In the genomic region with DNA sequence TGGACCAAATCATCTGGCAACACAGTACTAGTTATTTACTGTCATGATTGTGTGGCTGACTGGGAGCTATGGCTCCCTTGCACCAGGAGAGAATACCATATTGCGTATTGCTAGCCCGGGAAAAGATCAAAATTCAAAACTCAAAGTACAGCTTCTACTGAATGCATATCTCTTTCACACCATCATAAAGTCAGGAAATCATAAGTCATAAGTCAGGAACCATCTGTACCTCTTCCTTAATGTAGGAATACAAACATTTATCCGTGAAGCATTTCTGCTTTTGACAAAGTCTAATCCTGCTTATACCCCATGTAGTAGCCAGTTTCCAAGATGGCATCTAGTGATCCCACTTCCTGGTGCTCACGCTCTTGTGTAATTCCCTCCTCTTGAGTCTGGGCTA, we compare ENCODE assay signal across 16 cellular contexts.
"Had no signal": no experiment of that assay in that cellular context is flagged by ENCODE, and none has a peak within 500 bp of the region (broad histone marks: within the 10 kb centered on the region; RNA-seq: fewer than 3 reads in every experiment).

No MANE protein-coding gene starts in this region.

- DNase-seq: activated naive CD8-positive, alpha-beta T cell treated with anti-CD3 and anti-CD28 coated beads for 36 hours; amygdala; body of pancreas; central memory CD4-positive, alpha-beta T cell; cortex of kidney; effector memory CD8-positive, alpha-beta T cell; heart left ventricle; immature natural killer cell; tibial artery had no signal

- H3K27ac Mint-ChIP-seq: activated naive CD8-positive, alpha-beta T cell treated with anti-CD3 and anti-CD28 coated beads for 36 hours; activated T-helper 1 cell treated with anti-CD3 and anti-CD28 coated beads, Interleukin-12 subunit alpha, Interleukin-12 subunit beta, Interleukin-2, Interleukin-4 antibody, amounts not matched to agents 30 ng/mL and 10 ng/mL and 1 ng/mL, durations not matched to agents 14 hours and 24 hours and 36 hours; effector memory CD8-positive, alpha-beta T cell; stimulated activated memory B cell treated with anti-CD40 and anti-IgM and Interleukin-4, amounts not matched to agents 10 μg/mL and 1 μg/mL and 100 μg/mL, for 72 hours had no signal

- H3K27me3 Mint-ChIP-seq: activated naive CD8-positive, alpha-beta T cell treated with anti-CD3 and anti-CD28 coated beads for 36 hours; effector memory CD8-positive, alpha-beta T cell; stimulated activated memory B cell treated with anti-CD40 and anti-IgM and Interleukin-4, amounts not matched to agents 10 μg/mL and 1 μg/mL and 100 μg/mL, for 72 hours had no signal

- FAIRE-seq: frontal cortex had no signal

- ATAC-seq: activated CD4-positive, CD25-positive, alpha-beta regulatory T cell treated with anti-CD3 and anti-CD28 coated beads, Interleukin-2, amount 50 U/mL, for 24 hours; body of pancreas; effector memory CD8-positive, alpha-beta T cell; heart left ventricle; stimulated activated memory B cell treated with anti-CD40 and anti-IgM and Interleukin-4, amounts not matched to agents 10 μg/mL and 1 μg/mL and 100 μg/mL, for 72 hours had no signal

- H3K36me3 ChIP-seq: heart left ventricle, neutrophil, tibial artery had no signal

- H3K36me3 Mint-ChIP-seq: immature natural killer cell, mesothelial cell of epicardium had no signal

- H3K27me3 ChIP-seq: body of pancreas, heart left ventricle, neutrophil, tibial artery had no signal

- H3K9me3 Mint-ChIP-seq: activated naive CD8-positive, alpha-beta T cell treated with anti-CD3 and anti-CD28 coated beads for 36 hours; activated T-helper 1 cell treated with anti-CD3 and anti-CD28 coated beads, Interleukin-12 subunit alpha, Interleukin-12 subunit beta, Interleukin-2, Interleukin-4 antibody, amounts not matched to agents 30 ng/mL and 10 ng/mL and 1 ng/mL, durations not matched to agents 14 hours and 24 hours and 36 hours; effector memory CD8-positive, alpha-beta T cell; immature natural killer cell; mesothelial cell of epicardium; stimulated activated memory B cell treated with anti-CD40 and anti-IgM and Interleukin-4, amounts not matched to agents 10 μg/mL and 1 μg/mL and 100 μg/mL, for 72 hours had no signal

- H3K4me3 ChIP-seq: body of pancreas, heart left ventricle, tibial artery had no signal

- H3K27ac ChIP-seq: body of pancreas, epithelial cell of prostate, heart left ventricle, neutrophil, tibial artery had no signal

- H3K9me3 ChIP-seq: body of pancreas, heart left ventricle, neutrophil, tibial artery had no signal

- H3K4me3 Mint-ChIP-seq: activated naive CD8-positive, alpha-beta T cell treated with anti-CD3 and anti-CD28 coated beads for 36 hours; activated T-helper 1 cell treated with anti-CD3 and anti-CD28 coated beads, Interleukin-12 subunit alpha, Interleukin-12 subunit beta, Interleukin-2, Interleukin-4 antibody, amounts not matched to agents 30 ng/mL and 10 ng/mL and 1 ng/mL, durations not matched to agents 14 hours and 24 hours and 36 hours; effector memory CD8-positive, alpha-beta T cell; immature natural killer cell; mesothelial cell of epicardium; stimulated activated memory B cell treated with anti-CD40 and anti-IgM and Interleukin-4, amounts not matched to agents 10 μg/mL and 1 μg/mL and 100 μg/mL, for 72 hours had no signal
